In the genomic region with DNA sequence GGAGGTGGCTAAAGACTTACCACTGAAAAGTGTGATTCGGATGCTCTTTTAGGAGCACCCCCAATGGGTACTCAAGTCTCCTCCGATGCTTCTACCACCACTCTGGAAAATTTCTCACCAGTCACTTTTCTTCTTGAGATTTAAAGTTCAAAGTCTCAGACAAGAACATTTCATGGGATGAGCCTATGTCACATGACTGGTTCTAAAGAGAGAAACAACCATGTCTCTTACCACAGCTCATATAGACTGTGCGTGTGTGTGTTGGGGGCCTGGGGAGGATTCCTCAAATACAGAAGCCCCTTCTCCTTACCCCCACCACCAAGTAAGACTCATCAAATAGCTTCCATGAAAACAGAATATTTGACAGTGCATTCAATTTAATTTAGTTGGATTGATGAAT, we compare ENCODE assay signal across 34 cellular contexts.
"Had no signal": no experiment of that assay in that cellular context is flagged by ENCODE, and none has a peak within 500 bp of the region (broad histone marks: within the 10 kb centered on the region; RNA-seq: fewer than 3 reads in every experiment).

No MANE protein-coding gene starts in this region.

- H3K36me3 ChIP-seq: MG63 had no signal

- H3K4me3 ChIP-seq: MG63 had no signal

- H3K9me3 ChIP-seq: MG63 had no signal

- DNase-seq: Karpas-422, Kasumi-1, MG63, MM.1S, MV-4-11, NCI-H1048, NCI-H1092, NCI-H1092 treated with DMSO at 0.1 percent for 48 hours, NCI-H1105, NCI-H1105 treated with DMSO at 0.1 percent for 48 hours, NCI-H1417, NCI-H1417 treated with DMSO at 0.1 percent for 48 hours, NCI-H1436, NCI-H1436 treated with DMSO at 0.1 percent for 48 hours, NCI-H146, NCI-H1694, NCI-H1694 treated with DMSO at 0.1 percent for 48 hours, NCI-H187, NCI-H187 treated with DMSO at 0.1 percent for 48 hours, NCI-H1930, NCI-H2029, NCI-H2029 treated with DMSO at 0.1 percent for 48 hours, NCI-H2081, NCI-H2081 treated with DMSO at 0.1 percent for 48 hours, NCI-H2107, NCI-H2171, NCI-H2171 treated with DMSO at 0.1 percent for 48 hours, NCI-H2227 treated with DMSO at 0.1 percent for 48 hours, NCI-H226, NCI-H345, NCI-H446, NCI-H446 treated with DMSO at 0.1 percent for 48 hours, NCI-H510A, NCI-H510A treated with DMSO at 0.1 percent for 48 hours had no signal
